In genomic region chr12:52971701-52972329, GRCh38 we compare ENCODE assay signal across 14 cellular contexts. TPM values are rescaled to one million over a fixed set of nuclear protein-coding genes. Genes with fewer than 3 reads are reported as not detected.
A peak's percentile ranks its signal among the peaks of the same experiment; 100 is the strongest.
DNase-seq lines count a peak whose midpoint lies in the region; ATAC-seq, FAIRE-seq and TF ChIP-seq lines count a peak whose summit lies in the region.
"Had no signal": no experiment of that assay in that cellular context is flagged by ENCODE, and none has a peak within 500 bp of the region (broad histone marks: within the 10 kb centered on the region; RNA-seq: fewer than 3 reads in every experiment).

No MANE protein-coding gene starts in this region.

- H3K27me3 ChIP-seq in IMR-90 (ENCODE audit: control insufficient read depth, insufficient read depth, low read length) (no peaks in the 10 kb centered on the region), keratinocyte (ENCODE audit: control insufficient read depth, extremely low read depth, insufficient read depth, low read length) (peaks cover 4% of the 10 kb centered on the region)
- H3K27me3 ChIP-seq: BE2C, uterus had no signal

- no peaks in the 10 kb centered on the region for H3K79me2 ChIP-seq in keratinocyte (ENCODE audit: control insufficient read depth, insufficient read depth, low read length)

- peak; percentile 50 for ATAC-seq in IMR-90 (ENCODE audit: low read depth)

- H3K9me1 ChIP-seq in IMR-90 (ENCODE audit: insufficient read depth, low read length) (peaks cover 27% of the 10 kb centered on the region), keratinocyte (ENCODE audit: control insufficient read depth, extremely low read depth, insufficient read depth, low read length) (no peaks in the 10 kb centered on the region)

- 0 out of 2 replicates have a peak overlapping the region, but pooled peaks have one; percentile 38 for H3K14ac ChIP-seq in IMR-90 (replicated peaks; ENCODE audit: low read depth, low read length)

- peaks cover 34% of the 10 kb centered on the region for H3K4me1 Mint-ChIP-seq in brain
- H3K4me1 Mint-ChIP-seq in activated CD4-positive, alpha-beta T cell treated with anti-CD3 and anti-CD28 coated beads, Interleukin-2, amount 10 ng/mL, durations not matched to agents 7 days and 5 days: no peaks in the 10 kb centered on the region

- no peak overlapping the region for H3K4me2 ChIP-seq in IMR-90 (ENCODE audit: low read depth, low read length)
- H3K4me2 ChIP-seq in keratinocyte (ENCODE audit: control insufficient read depth, extremely low read depth, insufficient read depth, low read depth, low read length): peak overlapping the region; percentile 85

- no peak for TF ChIP-seq RAD21 in IMR-90 (IDR thresholded peaks at IDR 0.05; ENCODE audit: low read length)

- H3K9ac ChIP-seq in IMR-90 (ENCODE audit: low read depth, low read length) (no peak overlapping the region), keratinocyte (ENCODE audit: control insufficient read depth, extremely low read depth, insufficient read depth, low read length) (peak overlapping the region; percentile 74)

- peaks cover 4% of the 10 kb centered on the region for H3K27me3 Mint-ChIP-seq in brain
- peaks cover 18% of the 10 kb centered on the region for H3K27me3 Mint-ChIP-seq in activated CD4-positive, alpha-beta T cell treated with anti-CD3 and anti-CD28 coated beads, Interleukin-2, amount 10 ng/mL, durations not matched to agents 7 days and 5 days

- peaks cover 23% of the 10 kb centered on the region for H3K4me1 ChIP-seq in IMR-90 (ENCODE audit: control insufficient read depth, insufficient read depth, low read length)
- peaks cover 12% of the 10 kb centered on the region for H3K4me1 ChIP-seq in keratinocyte (ENCODE audit: control insufficient read depth, extremely low read depth, insufficient read depth, low read length)
- H3K4me1 ChIP-seq: BE2C, uterus had no signal

- H3K36me3 ChIP-seq in IMR-90 (ENCODE audit: control insufficient read depth, insufficient read depth, low read length) (no peaks in the 10 kb centered on the region), keratinocyte (ENCODE audit: control insufficient read depth in 2 of 2, extremely low read depth in 1 of 2, insufficient read depth in 2 of 2, low read length in 2 of 2) (no peaks in the 10 kb centered on the region)
- H3K36me3 ChIP-seq: BE2C, uterus had no signal

- H3K9me3 Mint-ChIP-seq in brain: peaks cover 0 to 2% (median 0%) of the 10 kb centered on the region in 5 experiments
- H3K9me3 Mint-ChIP-seq in activated CD4-positive, alpha-beta T cell treated with anti-CD3 and anti-CD28 coated beads, Interleukin-2, amount 10 ng/mL, durations not matched to agents 7 days and 5 days: no peaks in the 10 kb centered on the region
- H3K9me3 Mint-ChIP-seq: T-helper 2 cell treated with Interferon-gamma antibody and Interleukin-4, amounts not matched to agents 5 μg/mL and 100 μg/mL, for 36 hours had no signal

- 83% methylated on average over 1 of the region's 8 CpGs; no CpG with 5 or more reads in 1 of the 2 experiments for WGBS in IMR-90 (ENCODE audit: extremely low coverage in 2 of 2, insufficient read length in 1 of 2), 2 experiments

- H3K4me3 ChIP-seq in IMR-90 (ENCODE audit: insufficient read depth, low read depth, low read length): no peak overlapping the region
- peak overlapping the region in 2 of 3 experiments; percentile 29 to 42 for H3K4me3 ChIP-seq in keratinocyte (ENCODE audit: control insufficient read depth in 2 of 3, extremely low read depth in 1 of 3, insufficient read depth in 2 of 3, low read depth in 1 of 3, low read length in 3 of 3)
- H3K4me3 ChIP-seq: uterus had no signal

- CTCF ChIA-PET in IMR-90 (lab: Yijun Ruan, JAX): interaction anchor here (0.6 to 1.6 kb wide), 3 partner anchors 87 to 92 kb away, joined by 3 to 5 read pairs (median 4); no protein-coding TSS in a partner anchor
- CTCF ChIA-PET in activated CD4-positive, alpha-beta T cell treated with anti-CD3 and anti-CD28 coated beads, Interleukin-2, amount 10 ng/mL, durations not matched to agents 7 days and 5 days (lab: Charles Lee): interaction anchor here (0.8 to 2.2 kb wide), 5 partner anchors 8 to 92 kb away, joined by 3 to 11 read pairs (median 4); no protein-coding TSS in a partner anchor

- H3K4me3 Mint-ChIP-seq in brain: no peak overlapping the region
- H3K4me3 Mint-ChIP-seq in activated CD4-positive, alpha-beta T cell treated with anti-CD3 and anti-CD28 coated beads, Interleukin-2, amount 10 ng/mL, durations not matched to agents 7 days and 5 days: no peak overlapping the region
- H3K4me3 Mint-ChIP-seq: T-helper 2 cell treated with Interferon-gamma antibody and Interleukin-4, amounts not matched to agents 5 μg/mL and 100 μg/mL, for 36 hours had no signal

- no peaks in the 10 kb centered on the region for H3K9me3 ChIP-seq in IMR-90 (ENCODE audit: control insufficient read depth, insufficient read depth, low read length)
- H3K9me3 ChIP-seq in keratinocyte (ENCODE audit: control insufficient read depth, low read depth, low read length): no peaks in the 10 kb centered on the region
- H3K9me3 ChIP-seq: BE2C, uterus had no signal

- no peak overlapping the region for H3K18ac ChIP-seq in IMR-90 (ENCODE audit: low read depth, low read length)

- no peak overlapping the region for H3K56ac ChIP-seq in IMR-90 (ENCODE audit: extremely low read depth, insufficient read depth, low read length)

- intact Hi-C loops in IMR-90 (cut with micrococcal nuclease): no loop called here

- DNase-seq in AG08396 (ENCODE audit: low spot score): peak; percentile 64
- DNase-seq in IMR-90: peak; percentile 75
- no peak for DNase-seq in keratinocyte (ENCODE audit: low read depth, low spot score)
- no peak for DNase-seq in T-helper 2 cell
- DNase-seq in activated CD4-positive, alpha-beta T cell treated with anti-CD3 and anti-CD28 coated beads, Interleukin-2, amount 10 ng/mL, durations not matched to agents 7 days and 5 days: no peak
- no peak for DNase-seq in activated effector memory CD4-positive, alpha-beta T cell treated with anti-CD3 and anti-CD28 coated beads, Interleukin-2, amount 50 U/mL, for 16 hours
- no peak for DNase-seq in SKM-1 (lab: John Stamatoyannopoulos, UW; ENCODE audit: unreplicated experiment)
- DNase-seq: activated T-cell treated with anti-CD3 and anti-CD28 coated beads, Interleukin-2, amount 50 U/mL, for 1 hour; BE2C; KG1; NCI-H446 treated with DMSO at 0.1 percent for 48 hours; uterus had no signal

- H3K27ac Mint-ChIP-seq in brain: peak overlapping the region in 3 of 5 experiments; percentile 4 to 57 (median 40)
- H3K27ac Mint-ChIP-seq in activated CD4-positive, alpha-beta T cell treated with anti-CD3 and anti-CD28 coated beads, Interleukin-2, amount 10 ng/mL, durations not matched to agents 7 days and 5 days: no peak overlapping the region
- H3K27ac Mint-ChIP-seq: T-helper 2 cell treated with Interferon-gamma antibody and Interleukin-4, amounts not matched to agents 5 μg/mL and 100 μg/mL, for 36 hours had no signal

- no peak overlapping the region for H2BK15ac ChIP-seq in IMR-90 (ENCODE audit: low read depth, low read length)

- POLR2A ChIA-PET in IMR-90 (lab: Charles Lee; ENCODE audit: unreplicated experiment): no interaction called here
- POLR2A ChIA-PET in activated CD4-positive, alpha-beta T cell treated with anti-CD3 and anti-CD28 coated beads, Interleukin-2, amount 10 ng/mL, durations not matched to agents 7 days and 5 days (lab: Charles Lee): no interaction called here

- no peaks in the 10 kb centered on the region for H3K36me3 Mint-ChIP-seq in brain
- H3K36me3 Mint-ChIP-seq in activated CD4-positive, alpha-beta T cell treated with anti-CD3 and anti-CD28 coated beads, Interleukin-2, amount 10 ng/mL, durations not matched to agents 7 days and 5 days (ENCODE audit: low read depth): no peaks in the 10 kb centered on the region

- H3K27ac ChIP-seq in IMR-90 (ENCODE audit: insufficient read depth, low read length) (no peak overlapping the region), keratinocyte (ENCODE audit: control insufficient read depth, insufficient read depth, low read length) (peak overlapping the region; percentile 94)

- no peak overlapping the region for H4K91ac ChIP-seq in IMR-90 (ENCODE audit: insufficient read depth, low read depth, low read length)

- H2AFZ ChIP-seq in IMR-90 (replicated peaks; ENCODE audit: low read length, poor library complexity) (no peak overlapping the region), keratinocyte (ENCODE audit: control insufficient read depth, low read length) (peak overlapping the region; percentile 35)

- in situ Hi-C loops in IMR-90 (cut with MboI; ENCODE audit: low sequenced_read_pairs): loop anchor here (10.0 kb wide), 1 partner anchor 817 kb away; no protein-coding TSS in a partner anchor

- peak overlapping the region in 1 of 2 experiments; percentile 32; a peak in 1 of 4 replicates for H4K8ac ChIP-seq in IMR-90 (ENCODE audit: low read depth in 2 of 2, low read length in 2 of 2)

- no peak overlapping the region for H2BK5ac ChIP-seq in IMR-90 (ENCODE audit: low read depth, low read length, poor library complexity, severe bottlenecking)

- no peak for TF ChIP-seq CTCF in IMR-90 (conservative IDR thresholded peaks at IDR 0.05; ENCODE audit: low read depth, low read length)
- TF ChIP-seq CTCF in brain (conservative IDR thresholded peaks at IDR 0.05): no peak
- no peak for TF ChIP-seq CTCF in keratinocyte (optimal IDR thresholded peaks at IDR 0.05 in 1 of 3, IDR thresholded peaks at IDR 0.05 in 1 of 3, conservative IDR thresholded peaks at IDR 0.05 in 1 of 3; ENCODE audit: extremely low read depth in 1 of 3, insufficient read depth in 2 of 3, low read length in 3 of 3)

- no peak for TF ChIP-seq POLR2A in IMR-90 (IDR thresholded peaks at IDR 0.05; ENCODE audit: low read depth, low read length)

- no TSS peak for BruUV-seq in IMR-90 (replicated peaks; lab: Mats Ljungman, UMichigan)

- peak; percentile 63 for FAIRE-seq in keratinocyte (lab: Jason Lieb, UNC)

- H4K5ac ChIP-seq in IMR-90 (ENCODE audit: low read depth, low read length): no peak overlapping the region

- dilution Hi-C loops in IMR-90 (cut with HindIII; ENCODE audit: low sequenced_read_pairs, unreplicated experiment) (no loop called here), keratinocyte (cut with MboI; ENCODE audit: extremely low pct_ligation_motif_present, low sequenced_read_pairs) (no loop called here)

- H2AK9ac ChIP-seq in IMR-90 (replicated peaks; ENCODE audit: low read depth, low read length, poor library complexity): no peak overlapping the region

- 0 out of 2 replicates have a peak overlapping the region, but pooled peaks have one; percentile 16 for H2AK5ac ChIP-seq in IMR-90 (ENCODE audit: low read depth, low read length)

- no peaks in the 10 kb centered on the region for H4K20me1 ChIP-seq in IMR-90 (ENCODE audit: insufficient read depth, low read length)
- no peaks in the 10 kb centered on the region for H4K20me1 ChIP-seq in keratinocyte (ENCODE audit: control insufficient read depth, extremely low read depth, insufficient read depth, low read length)

- no peak overlapping the region for H3K23ac ChIP-seq in IMR-90 (ENCODE audit: low read depth, low read length)

- no peaks in the 10 kb centered on the region; a peak in 1 of 4 replicates for H3K79me1 ChIP-seq in IMR-90 (ENCODE audit: low read depth in 1 of 2, low read length in 2 of 2)

- H2BK120ac ChIP-seq in IMR-90 (ENCODE audit: low read depth, low read length): peak overlapping the region; percentile 44

- peak overlapping the region; percentile 60 for H3K4ac ChIP-seq in IMR-90 (ENCODE audit: low read depth, low read length)

- H2BK20ac ChIP-seq in IMR-90 (ENCODE audit: low read depth, low read length): 0 out of 2 replicates have a peak overlapping the region, but pooled peaks have one; percentile 21

RNA-seq across cellular contexts. Expression of gene KRT18, which starts 22.9 kb away (rescaled TPM):
- total RNA-seq in IMR-90 (2012; rRNA removed): 465 and 488 TPM in 2 replicates
- 272 and 287 TPM in 2 replicates for polyA plus RNA-seq in IMR-90 (2012; rRNA removed)
- polyA plus RNA-seq in IMR-90 (2012; cell fraction: cytosol; rRNA removed): 215 and 331 TPM in 2 replicates
- 179 and 252 TPM in 2 replicates for polyA plus RNA-seq in IMR-90 (2012; cell fraction: nucleus; rRNA removed; ENCODE audit: low replicate concordance)
- 252 TPM for polyA plus RNA-seq in brain (ENCODE audit: insufficient read depth, low read depth, low replicate concordance)
- 75.1 to 423 TPM (median 182 TPM) in 3 replicates for polyA plus RNA-seq in keratinocyte
- polyA plus RNA-seq in keratinocyte (2011; ENCODE audit: low read depth): 53.0 TPM
- polyA plus RNA-seq in keratinocyte (2011; cell fraction: cytosol; rRNA removed): 119 and 164 TPM in 2 replicates
- 90.3 and 92.6 TPM in 2 replicates for polyA plus RNA-seq in keratinocyte (2011; cell fraction: nucleus; rRNA removed)
- polyA plus RNA-seq in keratinocyte (2012; ENCODE audit: low replicate concordance): 75.5 and 388 TPM in 2 replicates
- polyA minus RNA-seq in keratinocyte: 62.1 to 507 TPM (median 158 TPM) in 3 replicates
- polyA minus RNA-seq in keratinocyte (2011; cell fraction: cytosol; rRNA and poly(A)+ RNA removed): 123 TPM
- 29.4 and 32.0 TPM in 2 replicates for polyA minus RNA-seq in keratinocyte (2011; cell fraction: nucleus; rRNA and poly(A)+ RNA removed)
- 1 to 10 TPM in 1 of 2 experiments, under 1 TPM in 1; 0.65 to 1.3 TPM for total RNA-seq in activated CD4-positive, alpha-beta T cell treated with anti-CD3 and anti-CD28 coated beads, Interleukin-2, amount 10 ng/mL, durations not matched to agents 7 days and 5 days

RNA-seq across cellular contexts. Expression of gene EIF4B, which starts 34.4 kb away (rescaled TPM):
- total RNA-seq in IMR-90 (2012; rRNA removed): 671 and 1,144 TPM in 2 replicates
- polyA plus RNA-seq in IMR-90 (2012; rRNA removed) (227 and 313 TPM in 2 replicates), brain (ENCODE audit: insufficient read depth, low read depth, low replicate concordance) (216 TPM), keratinocyte (323 to 422 TPM (median 378 TPM) in 3 replicates)
- 54.7 and 79.0 TPM in 2 replicates for polyA plus RNA-seq in IMR-90 (2012; cell fraction: cytosol; rRNA removed)
- 40.3 and 157 TPM in 2 replicates for polyA plus RNA-seq in IMR-90 (2012; cell fraction: nucleus; rRNA removed; ENCODE audit: low replicate concordance)
- polyA plus RNA-seq in keratinocyte (2011; ENCODE audit: low read depth): 491 TPM
- polyA plus RNA-seq in keratinocyte (2011; cell fraction: cytosol; rRNA removed): 436 and 450 TPM in 2 replicates
- polyA plus RNA-seq in keratinocyte (2011; cell fraction: nucleus; rRNA removed): 235 and 262 TPM in 2 replicates
- polyA plus RNA-seq in keratinocyte (2012; ENCODE audit: low replicate concordance): 323 and 351 TPM in 2 replicates
- 427 to 700 TPM (median 612 TPM) in 3 replicates for polyA minus RNA-seq in keratinocyte
- polyA minus RNA-seq in keratinocyte (2011; cell fraction: cytosol; rRNA and poly(A)+ RNA removed): 447 TPM
- 142 and 249 TPM in 2 replicates for polyA minus RNA-seq in keratinocyte (2011; cell fraction: nucleus; rRNA and poly(A)+ RNA removed)
- 100 to 1,000 TPM; 385 to 474 TPM for total RNA-seq in activated CD4-positive, alpha-beta T cell treated with anti-CD3 and anti-CD28 coated beads, Interleukin-2, amount 10 ng/mL, durations not matched to agents 7 days and 5 days

Comparison
In these comparisons a context has a peak if more than half of its experiments do, and no peak if none do; other contexts are left out.
1. DNase-seq: peak in AG08396 (single experiment) and IMR-90 (single experiment); none in keratinocyte (single experiment), T-helper 2 cell (0 of 5), activated CD4-positive, alpha-beta T cell treated with anti-CD3 and anti-CD28 coated beads, Interleukin-2, amount 10 ng/mL, durations not matched to agents 7 days and 5 days (single experiment), activated effector memory CD4-positive, alpha-beta T cell treated with anti-CD3 and anti-CD28 coated beads, Interleukin-2, amount 50 U/mL, for 16 hours (single experiment) and SKM-1 (single experiment).